16 cellular contexts compared by ENCODE assay signal in genomic region chr2:166197446-166197845, GRCh38.
"Had no signal": no experiment of that assay in that cellular context is flagged by ENCODE, and none has a peak within 500 bp of the region (broad histone marks: within the 10 kb centered on the region; RNA-seq: fewer than 3 reads in every experiment).

No MANE protein-coding gene starts in this region.

- DNase-seq: activated CD4-positive, alpha-beta T cell treated with anti-CD3 and anti-CD28 coated beads, Interleukin-2, amount 50 U/mL, for 48 hours; activated CD4-positive, CD25-positive, alpha-beta regulatory T cell treated with anti-CD3 and anti-CD28 coated beads, Interleukin-2, amount 50 U/mL, for 72 hours; activated naive CD4-positive, alpha-beta T cell treated with anti-CD3 and anti-CD28 coated beads for 36 hours; activated T-cell treated with anti-CD3 and anti-CD28 coated beads, Interleukin-2, amount 50 U/mL, for 1 hour; central memory CD4-positive, alpha-beta T cell; cortex of kidney; effector CD4-positive, alpha-beta T cell; glutamatergic neuron; kidney glomerular epithelial cell; stimulated activated CD4-positive, alpha-beta T cell treated with anti-CD3 and anti-CD28 coated beads, Interleukin-12 subunit alpha, Interleukin-12 subunit beta, amount 100 ng/mL, for 4 hours; stimulated activated CD4-positive, alpha-beta T cell treated with anti-CD3 and anti-CD28 coated beads, Interleukin-2, amount 100 ng/mL, for 24 hours; stomach; testis; upper lobe of left lung had no signal

- H3K4me3 ChIP-seq: stomach, testis, upper lobe of left lung had no signal

- H3K27ac ChIP-seq: stomach, testis, upper lobe of left lung had no signal

- H3K27me3 ChIP-seq: stomach, testis, upper lobe of left lung had no signal

- H3K36me3 ChIP-seq: stomach, upper lobe of left lung had no signal

- FAIRE-seq: endothelial cell of umbilical vein had no signal

- ATAC-seq: natural killer cell treated with Interleukin-12 subunit alpha and Interleukin-12 subunit beta and Interleukin-15 and Interleukin-18, amount 100 ng/mL, for 72 hours had no signal

- H3K9me3 ChIP-seq: stomach, testis, upper lobe of left lung had no signal

- H3K4me1 ChIP-seq: stomach, testis, upper lobe of left lung had no signal
